ENCODE assay signal across 22 cellular contexts in the genomic region with DNA sequence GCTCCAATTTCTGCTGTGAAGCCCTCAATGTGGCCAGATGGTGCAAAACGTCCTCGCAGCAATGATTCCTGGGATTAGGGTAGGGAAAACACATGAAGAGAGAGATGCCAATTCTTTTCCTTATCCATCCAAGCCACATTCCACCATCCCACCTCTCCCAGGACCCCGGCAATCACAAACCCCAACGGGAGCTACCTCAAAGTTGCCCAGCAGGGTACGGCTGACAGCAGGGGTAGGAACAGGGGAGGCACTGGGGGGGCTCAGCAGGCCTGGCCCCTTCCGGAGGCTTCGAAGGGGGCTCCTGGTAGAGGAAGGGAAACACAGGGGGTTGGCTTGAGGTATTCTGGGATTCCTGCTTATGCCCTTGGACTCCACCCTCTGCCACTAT. TPM values are rescaled to one million over a fixed set of nuclear protein-coding genes. Genes with fewer than 3 reads are reported as not detected.
DNase-seq lines count a peak whose midpoint lies in the region; ATAC-seq and TF ChIP-seq lines count a peak whose summit lies in the region.
"Had no signal": no experiment of that assay in that cellular context is flagged by ENCODE, and none has a peak within 500 bp of the region (broad histone marks: within the 10 kb centered on the region; RNA-seq: fewer than 3 reads in every experiment).

No MANE protein-coding gene starts in this region.

- no peaks in the 10 kb centered on the region for H3K27me3 ChIP-seq in ascending aorta
- H3K27me3 ChIP-seq: SJSA1 had no signal

- in situ Hi-C loops in GM13976 (cut with MboI; ENCODE audit: low sequenced_read_pairs, unreplicated experiment): no loop called here

- peaks cover 40 to 48% of the 10 kb centered on the region in 2 donors for H3K36me3 ChIP-seq in ascending aorta

- intact Hi-C loops in posterior vena cava (cut with DNase I): loop anchor here (1.0 to 10.0 kb wide), 2 partner anchors 32 to 738 kb away; no protein-coding TSS in a partner anchor
- intact Hi-C loops in ascending aorta (cut with DNase I): no loop called here

- DNase-seq in GM13976 (ENCODE audit: low spot score) (peak; percentile 7), RWPE1 (ENCODE audit: low spot score) (no peak), islet precursor cell (peak; percentile 22), posterior vena cava (ENCODE audit: low spot score) (peak; percentile 30), ascending aorta (ENCODE audit: low spot score in 2 of 2) (no peak), HT-29 (ENCODE audit: low spot score) (no peak)
- DNase-seq: DMS53; EL; GOT3; MV-4-11; NCI-H1105 treated with DMSO at 0.1 percent for 48 hours; NCI-H2081; NCI-H2171; NCI-H345; NCI-H524; NCI-H774; NK-92 treated with Interleukin-12 subunit alpha and Interleukin-12 subunit beta, amount 100 ng/mL, for 24 hours had no signal

- peaks cover 9 to 20% of the 10 kb centered on the region in 2 donors for H3K4me1 ChIP-seq in ascending aorta

- TF ChIP-seq CTCF in GM13976 (IDR thresholded peaks at IDR 0.05; ENCODE audit: borderline replicate concordance, control extremely low read depth, extremely low read depth, insufficient read depth, missing control alignments) (no peak), RWPE1 (conservative IDR thresholded peaks at IDR 0.05; ENCODE audit: low read depth) (no peak), ascending aorta (IDR thresholded peaks at IDR 0.05) (no peak)

- CTCF ChIA-PET in RWPE1 (lab: Yijun Ruan, JAX): interaction anchor here (0.6 kb wide), 1 partner anchor 10 kb away, joined by 3 read pairs; a partner anchor contains a TSS

- POLR2A ChIA-PET in RWPE1 (lab: Yijun Ruan, JAX; ENCODE audit: low non-redundant PET): no interaction called here

- H3K27ac ChIP-seq in RWPE1 (peak overlapping the region; percentile 83; the same call in 1 of the 2 replicates), ascending aorta (no peak overlapping the region)
- H3K27ac ChIP-seq: C4-2B, SJSA1 had no signal

- ATAC-seq in HG03432 (IDR thresholded peaks at IDR 0.05; ENCODE audit: unreplicated experiment): no peak
- ATAC-seq: HCT116, Panc1 had no signal

- H3K4me3 ChIP-seq in ascending aorta: no peak overlapping the region
- H3K4me3 ChIP-seq: SJSA1 had no signal

- no peaks in the 10 kb centered on the region for H3K9me3 ChIP-seq in ascending aorta
- H3K9me3 ChIP-seq: SJSA1 had no signal

RNA-seq across cellular contexts. Expression of a gene that starts 3.4 kb away (rescaled TPM):
- total RNA-seq in posterior vena cava (10 to 100 TPM; 67.9 to 71.6 TPM), ascending aorta (94.2 TPM)
- total RNA-seq in HT-29 (2014; rRNA removed; shearing (Covaris generic)): 252 and 264 TPM in 2 replicates

RNA-seq across cellular contexts. Expression of a gene that starts 9.3 kb away (rescaled TPM):
- total RNA-seq in posterior vena cava (10 to 100 TPM; 21.6 to 26.5 TPM), ascending aorta (58.3 TPM)
- total RNA-seq in HT-29 (2014; rRNA removed; shearing (Covaris generic)): 13.1 and 13.8 TPM in 2 replicates

RNA-seq across cellular contexts. Expression of a gene that starts 9.9 kb away (rescaled TPM):
- total RNA-seq in posterior vena cava (10 to 100 TPM; 11.8 to 15.3 TPM), ascending aorta (2.4 TPM)
- 33.4 and 38.5 TPM in 2 replicates for total RNA-seq in HT-29 (2014; rRNA removed; shearing (Covaris generic))

RNA-seq across cellular contexts. Expression of a gene that starts 26.6 kb away (rescaled TPM):
- 1 to 10 TPM; 8.0 to 8.9 TPM for total RNA-seq in posterior vena cava
- 45.4 TPM for total RNA-seq in ascending aorta
- 51.1 and 62.5 TPM in 2 replicates for total RNA-seq in HT-29 (2014; rRNA removed; shearing (Covaris generic))

RNA-seq across cellular contexts. Expression of a gene that starts 33.9 kb away (rescaled TPM):
- 100 to 1,000 TPM; 138 to 179 TPM for total RNA-seq in posterior vena cava
- total RNA-seq in ascending aorta: 96.3 TPM
- total RNA-seq in HT-29 (2014; rRNA removed; shearing (Covaris generic)): 347 and 349 TPM in 2 replicates

Comparison
In these comparisons a context has a peak if more than half of its experiments do, and no peak if none do; other contexts are left out.
1. DNase-seq: peak in GM13976 (single experiment), islet precursor cell (single experiment) and posterior vena cava (single experiment); none in RWPE1 (single experiment), ascending aorta (0 of 2) and HT-29 (single experiment).